Comparison of ENCODE assay signal across 22 cellular contexts in the genomic region with DNA sequence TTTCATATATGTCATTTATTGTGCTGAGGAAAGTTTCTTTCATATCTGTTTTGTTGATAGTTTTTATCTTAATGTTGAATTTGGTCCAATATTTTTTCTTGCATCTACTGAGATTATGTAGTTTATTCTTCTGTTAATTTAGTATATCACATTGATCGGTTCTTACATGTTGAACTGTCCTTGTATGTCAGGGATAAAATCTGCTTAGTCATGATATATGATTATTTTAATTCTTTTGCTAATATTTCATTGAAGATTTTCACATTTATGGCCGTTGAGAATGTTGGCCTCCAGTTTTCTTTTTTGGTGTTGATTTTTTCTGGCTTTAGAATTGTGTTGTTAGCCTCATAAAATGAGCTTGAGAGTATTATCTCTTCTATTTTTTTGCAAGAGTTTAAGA. TPM values are rescaled to one million over a fixed set of nuclear protein-coding genes. Genes with fewer than 3 reads are reported as not detected.
DNase-seq lines count a peak whose midpoint lies in the region; ATAC-seq, FAIRE-seq and TF ChIP-seq lines count a peak whose summit lies in the region.
"Had no signal": no experiment of that assay in that cellular context is flagged by ENCODE, and none has a peak within 500 bp of the region (broad histone marks: within the 10 kb centered on the region; RNA-seq: fewer than 3 reads in every experiment).

No MANE protein-coding gene starts in this region.

- H3K9me3 ChIP-seq in A549, result no peaks in the 10 kb centered on the region
- no peaks in the 10 kb centered on the region for H3K9me3 ChIP-seq in IMR-90 (ENCODE audit: control insufficient read depth, insufficient read depth, low read length)
- no peaks in the 10 kb centered on the region for H3K9me3 ChIP-seq in astrocyte (ENCODE audit: insufficient read depth, low read depth, low read length)

- TF ChIP-seq CTCF in A549 (IDR thresholded peaks at IDR 0.05), result no peak
- TF ChIP-seq CTCF in IMR-90 (conservative IDR thresholded peaks at IDR 0.05; ENCODE audit: low read depth, low read length), result no peak
- no peak for TF ChIP-seq CTCF in astrocyte (IDR thresholded peaks at IDR 0.05; ENCODE audit: insufficient read depth, low read depth, low read length)

- dilution Hi-C loops in IMR-90 (cut with HindIII; ENCODE audit: low sequenced_read_pairs, unreplicated experiment), result no loop called here

- H3K79me2 ChIP-seq in astrocyte (ENCODE audit: insufficient read depth, low read length), result no peaks in the 10 kb centered on the region

- CTCF ChIA-PET in A549 (lab: Yijun Ruan, JAX) (no interaction called here), IMR-90 (lab: Yijun Ruan, JAX) (interaction anchor here (1.0 kb wide), 1 partner anchor 994 kb away, joined by 3 read pairs; no protein-coding TSS in a partner anchor)
- CTCF ChIA-PET in activated CD4-positive, alpha-beta T cell treated with anti-CD3 and anti-CD28 coated beads for 36 hours (lab: Charles Lee), result interaction anchor here (0.7 kb wide), 1 partner anchor 73 kb away, joined by 3 read pairs; no protein-coding TSS in a partner anchor

- H3K4me1 ChIP-seq in A549 (no peaks in the 10 kb centered on the region), IMR-90 (ENCODE audit: control insufficient read depth, insufficient read depth, low read length) (no peaks in the 10 kb centered on the region), astrocyte (ENCODE audit: insufficient read depth, low read length) (no peaks in the 10 kb centered on the region)
- H3K4me1 ChIP-seq: Caco-2 had no signal

- no peaks in the 10 kb centered on the region for H3K27me3 ChIP-seq in IMR-90 (ENCODE audit: control insufficient read depth, insufficient read depth, low read length)
- no peaks in the 10 kb centered on the region for H3K27me3 ChIP-seq in astrocyte (ENCODE audit: insufficient read depth, low read length)
- H3K27me3 ChIP-seq: BLaER1 treated with 17β-estradiol and CSF1 and Interleukin-3, amounts not matched to agents 10 nM and 100 nM had no signal

- H3K4me3 ChIP-seq in A549 (no peak overlapping the region), IMR-90 (ENCODE audit: insufficient read depth, low read depth, low read length) (no peak overlapping the region), astrocyte (ENCODE audit: insufficient read depth, low read depth, low read length) (no peak overlapping the region)
- H3K4me3 ChIP-seq: BLaER1 treated with 17β-estradiol and CSF1 and Interleukin-3, amounts not matched to agents 10 nM and 100 nM had no signal

- H3K36me3 ChIP-seq in IMR-90 (ENCODE audit: control insufficient read depth, insufficient read depth, low read length) (no peaks in the 10 kb centered on the region), astrocyte (ENCODE audit: insufficient read depth, low read length) (no peaks in the 10 kb centered on the region)
- H3K36me3 ChIP-seq: BLaER1 treated with 17β-estradiol and CSF1 and Interleukin-3, amounts not matched to agents 10 nM and 100 nM had no signal

- H3K4ac ChIP-seq in IMR-90 (ENCODE audit: low read depth, low read length), result no peak overlapping the region

- POLR2A ChIA-PET in A549 (lab: Yijun Ruan, JAX) (no interaction called here), IMR-90 (lab: Charles Lee; ENCODE audit: unreplicated experiment) (no interaction called here)
- POLR2A ChIA-PET in activated CD4-positive, alpha-beta T cell treated with anti-CD3 and anti-CD28 coated beads for 36 hours (lab: Charles Lee), result no interaction called here

- H3K4me1 Mint-ChIP-seq in astrocyte (ENCODE audit: low read depth, unreplicated experiment) (peaks cover 6% of the 10 kb centered on the region), immature natural killer cell (peaks cover 6 to 17% of the 10 kb centered on the region in 2 donors)
- H3K4me1 Mint-ChIP-seq in activated CD4-positive, alpha-beta T cell treated with anti-CD3 and anti-CD28 coated beads for 36 hours, result peaks cover 14% of the 10 kb centered on the region

- DNase-seq in A549 (ENCODE audit: low read depth in 1 of 2, low spot score in 1 of 2), result no peak
- DNase-seq in IMR-90, result no peak
- no peak for DNase-seq in astrocyte (ENCODE audit: low read depth)
- DNase-seq in HT-29 (ENCODE audit: low spot score), result no peak
- no peak for DNase-seq in immature natural killer cell
- no peak for DNase-seq in activated CD4-positive, alpha-beta T cell treated with anti-CD3 and anti-CD28 coated beads for 36 hours
- DNase-seq: 8988T; AML-193; Caco-2; Calu3; CD4-positive, alpha-beta T cell; CD8-positive, alpha-beta T cell; DMS79 treated with DMSO at 0.1 percent for 48 hours; GF-D8 had no signal

- no peaks in the 10 kb centered on the region for H3K79me1 ChIP-seq in IMR-90 (ENCODE audit: low read depth in 1 of 2, low read length in 2 of 2)

- TF ChIP-seq EP300 in A549 (IDR thresholded peaks at IDR 0.05), result no peak

- no peaks in the 10 kb centered on the region for H3K9me1 ChIP-seq in IMR-90 (ENCODE audit: insufficient read depth, low read length)

- no peak overlapping the region for H2AK5ac ChIP-seq in IMR-90 (ENCODE audit: low read depth, low read length)

- ATAC-seq in A549, result no peak
- no peak for ATAC-seq in IMR-90 (ENCODE audit: low read depth)
- no peak for ATAC-seq in activated CD4-positive, alpha-beta T cell treated with anti-CD3 and anti-CD28 coated beads for 36 hours
- ATAC-seq: CD8-positive, alpha-beta T cell had no signal

- no peak overlapping the region for H3K18ac ChIP-seq in IMR-90 (ENCODE audit: low read depth, low read length)

- H3K9ac ChIP-seq in IMR-90 (ENCODE audit: low read depth, low read length) (no peak overlapping the region), astrocyte (ENCODE audit: low read length) (no peak overlapping the region)
- H3K9ac ChIP-seq: BLaER1 treated with 17β-estradiol and CSF1 and Interleukin-3, amounts not matched to agents 10 nM and 100 nM had no signal

- H3K27ac Mint-ChIP-seq in astrocyte (ENCODE audit: unreplicated experiment) (peak overlapping the region; percentile 55), immature natural killer cell (no peak overlapping the region)
- no peak overlapping the region for H3K27ac Mint-ChIP-seq in activated CD4-positive, alpha-beta T cell treated with anti-CD3 and anti-CD28 coated beads for 36 hours
- H3K27ac Mint-ChIP-seq: B cell; CD4-positive, alpha-beta T cell; CD8-positive, alpha-beta T cell had no signal

- H3K27ac ChIP-seq in A549 (no peak overlapping the region), IMR-90 (ENCODE audit: insufficient read depth, low read length) (no peak overlapping the region), astrocyte (ENCODE audit: low read depth, low read length) (no peak overlapping the region)
- H3K27ac ChIP-seq: BLaER1 treated with 17β-estradiol and CSF1 and Interleukin-3, amounts not matched to agents 10 nM and 100 nM; C4-2B had no signal

- in situ Hi-C loops in IMR-90 (cut with MboI; ENCODE audit: low sequenced_read_pairs), result no loop called here

- no peak overlapping the region for H2BK5ac ChIP-seq in IMR-90 (ENCODE audit: low read depth, low read length, poor library complexity, severe bottlenecking)

- no peak overlapping the region for H3K23ac ChIP-seq in IMR-90 (ENCODE audit: low read depth, low read length)

- H3K4me3 Mint-ChIP-seq in astrocyte (ENCODE audit: unreplicated experiment) (no peak overlapping the region), immature natural killer cell (no peak overlapping the region)
- H3K4me3 Mint-ChIP-seq in activated CD4-positive, alpha-beta T cell treated with anti-CD3 and anti-CD28 coated beads for 36 hours, result no peak overlapping the region
- H3K4me3 Mint-ChIP-seq: B cell; CD4-positive, alpha-beta T cell; CD8-positive, alpha-beta T cell had no signal

- 23% methylated on average over 2 of the region's 2 CpGs for WGBS in A549 (ENCODE audit: missing lambda C conversion rate)
- no CpG with 5 or more reads among the region's 2 CpGs for WGBS in IMR-90 (ENCODE audit: extremely low coverage in 2 of 2, insufficient read length in 1 of 2), 2 experiments

- H4K5ac ChIP-seq in IMR-90 (ENCODE audit: low read depth, low read length), result no peak overlapping the region

- no peak overlapping the region for H2AK9ac ChIP-seq in IMR-90 (replicated peaks; ENCODE audit: low read depth, low read length, poor library complexity)

- H3K9me3 Mint-ChIP-seq in astrocyte (ENCODE audit: unreplicated experiment) (peaks cover 6% of the 10 kb centered on the region), immature natural killer cell (no peaks in the 10 kb centered on the region)
- H3K9me3 Mint-ChIP-seq in activated CD4-positive, alpha-beta T cell treated with anti-CD3 and anti-CD28 coated beads for 36 hours (ENCODE audit: low read depth), result no peaks in the 10 kb centered on the region
- H3K9me3 Mint-ChIP-seq: CD4-positive, alpha-beta T cell; CD8-positive, alpha-beta T cell had no signal

- no peak overlapping the region for H2BK20ac ChIP-seq in IMR-90 (ENCODE audit: low read depth, low read length)

- FAIRE-seq in A549 (lab: Jason Lieb, UNC), result no peak
- no peak for FAIRE-seq in astrocyte (lab: Jason Lieb, UNC)
- FAIRE-seq: A204.1, D721Med, G401.6, GM12891, GM19239 had no signal

- intact Hi-C loops in IMR-90 (cut with micrococcal nuclease), result no loop called here
- intact Hi-C loops in activated CD4-positive, alpha-beta T cell treated with anti-CD3 and anti-CD28 coated beads for 36 hours (cut with DNase I, micrococcal nuclease), result no loop called here

- H3K27me3 Mint-ChIP-seq in astrocyte (ENCODE audit: low read depth, unreplicated experiment) (peaks cover 4% of the 10 kb centered on the region), immature natural killer cell (ENCODE audit: low read depth in 3 of 3) (peaks cover 2 to 4% (median 4%) of the 10 kb centered on the region in 3 donors)
- H3K27me3 Mint-ChIP-seq in activated CD4-positive, alpha-beta T cell treated with anti-CD3 and anti-CD28 coated beads for 36 hours, result peaks cover 4% of the 10 kb centered on the region

- H4K8ac ChIP-seq in IMR-90 (ENCODE audit: low read depth in 2 of 2, low read length in 2 of 2), result no peak overlapping the region

- TF ChIP-seq POLR2A in A549 (IDR thresholded peaks at IDR 0.05; ENCODE audit: low read length), result no peak
- no peak for TF ChIP-seq POLR2A in IMR-90 (IDR thresholded peaks at IDR 0.05; ENCODE audit: low read depth, low read length)

- no peak overlapping the region for H4K91ac ChIP-seq in IMR-90 (ENCODE audit: insufficient read depth, low read depth, low read length)

- no TSS peak for BruUV-seq in IMR-90 (replicated peaks; lab: Mats Ljungman, UMichigan)

- H2BK120ac ChIP-seq in IMR-90 (ENCODE audit: low read depth, low read length), result no peak overlapping the region

- no peak overlapping the region for H3K56ac ChIP-seq in IMR-90 (ENCODE audit: extremely low read depth, insufficient read depth, low read length)

- H3K36me3 Mint-ChIP-seq in astrocyte (ENCODE audit: low read depth, unreplicated experiment) (no peaks in the 10 kb centered on the region), immature natural killer cell (no peaks in the 10 kb centered on the region)
- no peaks in the 10 kb centered on the region for H3K36me3 Mint-ChIP-seq in activated CD4-positive, alpha-beta T cell treated with anti-CD3 and anti-CD28 coated beads for 36 hours (ENCODE audit: low read depth)
- H3K36me3 Mint-ChIP-seq: CD8-positive, alpha-beta T cell had no signal

- no peak overlapping the region for H3K14ac ChIP-seq in IMR-90 (replicated peaks; ENCODE audit: low read depth, low read length)

- H4K20me1 ChIP-seq in IMR-90 (ENCODE audit: insufficient read depth, low read length) (no peaks in the 10 kb centered on the region), astrocyte (ENCODE audit: insufficient read depth, low read length) (no peaks in the 10 kb centered on the region)
- H4K20me1 ChIP-seq: BLaER1 treated with 17β-estradiol and CSF1 and Interleukin-3, amounts not matched to agents 10 nM and 100 nM had no signal

- no peak for TF ChIP-seq RAD21 in A549 (conservative IDR thresholded peaks at IDR 0.05 in 1 of 2, IDR thresholded peaks at IDR 0.05 in 1 of 2)
- TF ChIP-seq RAD21 in IMR-90 (IDR thresholded peaks at IDR 0.05; ENCODE audit: low read length), result no peak

- H3K4me2 ChIP-seq in A549, result no peak overlapping the region
- no peak overlapping the region for H3K4me2 ChIP-seq in IMR-90 (ENCODE audit: low read depth, low read length)
- H3K4me2 ChIP-seq in astrocyte (ENCODE audit: low read length), result no peak overlapping the region
- H3K4me2 ChIP-seq: BLaER1 treated with 17β-estradiol and CSF1 and Interleukin-3, amounts not matched to agents 10 nM and 100 nM had no signal

- H2BK15ac ChIP-seq in IMR-90 (ENCODE audit: low read depth, low read length), result no peak overlapping the region

- H2AFZ ChIP-seq in IMR-90 (replicated peaks; ENCODE audit: low read length, poor library complexity) (no peak overlapping the region), astrocyte (ENCODE audit: low read depth, low read length) (no peak overlapping the region)

RNA-seq across cellular contexts. Expression of gene CHORDC1, which starts 31.2 kb away (rescaled TPM):
- polyA plus RNA-seq in A549 (2011; rRNA removed) (71.9 and 83.8 TPM in 2 replicates), A549 (2017; fragmentation: RNase III; extraction: RNeasy Plus Mini Kit Qiagen cat#74134 plus additional on column Dnase treatment) (127 to 163 TPM (median 163 TPM) in 3 replicates), IMR-90 (2012; rRNA removed) (17.4 and 26.9 TPM in 2 replicates), immature natural killer cell (10 to 100 TPM in 2 of 3 donors, 1 to 10 TPM in 1; 9.8 to 30.9 (median 10.2) TPM)
- 36.8 and 48.1 TPM in 2 replicates for polyA plus RNA-seq in A549 (2012; cell fraction: cytosol; rRNA removed)
- 36.7 and 47.9 TPM in 2 replicates for polyA plus RNA-seq in A549 (2012; cell fraction: nucleus; rRNA removed)
- polyA minus RNA-seq in A549 (2011; rRNA and poly(A)+ RNA removed), result 83.7 and 146 TPM in 2 replicates
- total RNA-seq in IMR-90 (2012; rRNA removed) (51.4 and 102 TPM in 2 replicates), astrocyte (51.6 and 59.2 TPM in 2 replicates)
- 7.3 and 10.6 TPM in 2 replicates for polyA plus RNA-seq in IMR-90 (2012; cell fraction: cytosol; rRNA removed)
- 14.3 and 40.2 TPM in 2 replicates for polyA plus RNA-seq in IMR-90 (2012; cell fraction: nucleus; rRNA removed; ENCODE audit: low replicate concordance)
- 18.6 and 25.6 TPM in 2 replicates for total RNA-seq in HT-29 (2014; rRNA removed; shearing (Covaris generic))
- 100 to 1,000 TPM in 1 of 2 experiments, 10 to 100 TPM in 1; 85.4 to 112 TPM for total RNA-seq in activated CD4-positive, alpha-beta T cell treated with anti-CD3 and anti-CD28 coated beads for 36 hours
